Comparison of ENCODE assay signal across 1 cellular context in genomic region chr9:131606896-131607567, GRCh38.
TF ChIP-seq lines count a peak whose summit lies in the region.

No MANE protein-coding gene starts in this region.

TF ChIP-seq in SK-N-SH treated with all-trans-retinoic acid at 6 μM for 48 hours, 23 proteins besides CTCF, POLR2A, EP300 and RAD21 (continued from another document):
- TF ChIP-seq, protein P1, sequence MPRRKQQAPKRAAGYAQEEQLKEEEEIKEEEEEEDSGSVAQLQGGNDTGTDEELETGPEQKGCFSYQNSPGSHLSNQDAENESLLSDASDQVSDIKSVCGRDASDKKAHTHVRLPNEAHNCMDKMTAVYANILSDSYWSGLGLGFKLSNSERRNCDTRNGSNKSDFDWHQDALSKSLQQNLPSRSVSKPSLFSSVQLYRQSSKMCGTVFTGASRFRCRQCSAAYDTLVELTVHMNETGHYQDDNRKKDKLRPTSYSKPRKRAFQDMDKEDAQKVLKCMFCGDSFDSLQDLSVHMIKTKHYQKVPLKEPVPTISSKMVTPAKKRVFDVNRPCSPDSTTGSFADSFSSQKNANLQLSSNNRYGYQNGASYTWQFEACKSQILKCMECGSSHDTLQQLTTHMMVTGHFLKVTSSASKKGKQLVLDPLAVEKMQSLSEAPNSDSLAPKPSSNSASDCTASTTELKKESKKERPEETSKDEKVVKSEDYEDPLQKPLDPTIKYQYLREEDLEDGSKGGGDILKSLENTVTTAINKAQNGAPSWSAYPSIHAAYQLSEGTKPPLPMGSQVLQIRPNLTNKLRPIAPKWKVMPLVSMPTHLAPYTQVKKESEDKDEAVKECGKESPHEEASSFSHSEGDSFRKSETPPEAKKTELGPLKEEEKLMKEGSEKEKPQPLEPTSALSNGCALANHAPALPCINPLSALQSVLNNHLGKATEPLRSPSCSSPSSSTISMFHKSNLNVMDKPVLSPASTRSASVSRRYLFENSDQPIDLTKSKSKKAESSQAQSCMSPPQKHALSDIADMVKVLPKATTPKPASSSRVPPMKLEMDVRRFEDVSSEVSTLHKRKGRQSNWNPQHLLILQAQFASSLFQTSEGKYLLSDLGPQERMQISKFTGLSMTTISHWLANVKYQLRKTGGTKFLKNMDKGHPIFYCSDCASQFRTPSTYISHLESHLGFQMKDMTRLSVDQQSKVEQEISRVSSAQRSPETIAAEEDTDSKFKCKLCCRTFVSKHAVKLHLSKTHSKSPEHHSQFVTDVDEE (CRISPR knock-in tag; IDR thresholded peaks at IDR 0.05) = no peak
TF ChIP-seq in SK-N-SH treated with all-trans-retinoic acid at 6 μM for 48 hours: peak in this region for 0.
